Comparison of ENCODE assay signal across 25 cellular contexts in the genomic region with DNA sequence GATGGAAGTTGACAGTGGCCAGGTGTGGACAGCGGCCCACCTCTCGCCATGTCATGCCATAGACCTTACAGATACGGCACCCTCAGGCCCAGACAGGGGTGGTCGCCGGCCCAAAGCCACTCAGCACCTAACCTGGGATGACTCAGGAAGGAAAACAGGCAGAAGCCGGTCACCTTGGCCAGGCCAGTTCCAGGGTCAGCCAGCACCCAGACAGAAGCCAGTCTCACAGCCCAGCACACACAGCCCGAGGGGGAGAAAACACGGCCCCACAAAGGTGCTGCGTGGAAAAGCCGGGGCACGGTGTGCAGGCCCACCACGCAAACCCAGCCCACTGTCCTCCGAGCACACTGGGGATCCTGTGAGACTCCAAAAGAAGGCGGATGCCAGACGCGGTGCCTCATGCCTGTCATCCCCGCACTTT.
"Had no signal": no experiment of that assay in that cellular context is flagged by ENCODE, and none has a peak within 500 bp of the region (broad histone marks: within the 10 kb centered on the region; RNA-seq: fewer than 3 reads in every experiment).

No MANE protein-coding gene starts in this region.

- H3K27ac Mint-ChIP-seq: activated CD4-positive, alpha-beta T cell treated with anti-CD3 and anti-CD28 coated beads for 36 hours; activated CD8-positive, alpha-beta memory T cell treated with anti-CD3 and anti-CD28 coated beads, Interleukin-2, amount 10 ng/mL, durations not matched to agents 7 days and 5 days; activated CD8-positive, alpha-beta T cell treated with anti-CD3 and anti-CD28 coated beads, Interleukin-2, amount 10 ng/mL, durations not matched to agents 7 days and 5 days; activated naive CD4-positive, alpha-beta T cell treated with anti-CD3 and anti-CD28 coated beads, Interleukin-2, amount 10 ng/mL, durations not matched to agents 7 days and 5 days; activated naive CD8-positive, alpha-beta T cell treated with anti-CD3 and anti-CD28 coated beads, Interleukin-2, amount 10 ng/mL, durations not matched to agents 7 days and 5 days; effector memory CD8-positive, alpha-beta T cell; mesothelial cell of epicardium had no signal

- H3K9me3 ChIP-seq: testis, transverse colon had no signal

- H3K4me3 ChIP-seq: heart right ventricle, right atrium auricular region, testis, transverse colon had no signal

- H2AFZ ChIP-seq: parathyroid adenoma had no signal

- H3K27ac ChIP-seq: heart right ventricle, parathyroid adenoma, right atrium auricular region, testis, transverse colon had no signal

- H3K27me3 Mint-ChIP-seq: activated CD4-positive, alpha-beta T cell treated with anti-CD3 and anti-CD28 coated beads for 36 hours; activated CD8-positive, alpha-beta memory T cell treated with anti-CD3 and anti-CD28 coated beads, Interleukin-2, amount 10 ng/mL, durations not matched to agents 7 days and 5 days; activated naive CD4-positive, alpha-beta T cell treated with anti-CD3 and anti-CD28 coated beads, Interleukin-2, amount 10 ng/mL, durations not matched to agents 7 days and 5 days; activated naive CD8-positive, alpha-beta T cell treated with anti-CD3 and anti-CD28 coated beads, Interleukin-2, amount 10 ng/mL, durations not matched to agents 7 days and 5 days; effector memory CD8-positive, alpha-beta T cell; naive thymus-derived CD4-positive, alpha-beta T cell had no signal

- H3K9me3 Mint-ChIP-seq: activated naive CD8-positive, alpha-beta T cell treated with anti-CD3 and anti-CD28 coated beads, Interleukin-2, amount 10 ng/mL, durations not matched to agents 7 days and 5 days; effector memory CD8-positive, alpha-beta T cell; mesothelial cell of epicardium had no signal

- H3K4me3 Mint-ChIP-seq: activated CD4-positive, alpha-beta T cell treated with anti-CD3 and anti-CD28 coated beads for 36 hours; activated CD8-positive, alpha-beta memory T cell treated with anti-CD3 and anti-CD28 coated beads, Interleukin-2, amount 10 ng/mL, durations not matched to agents 7 days and 5 days; activated CD8-positive, alpha-beta T cell treated with anti-CD3 and anti-CD28 coated beads, Interleukin-2, amount 10 ng/mL, durations not matched to agents 7 days and 5 days; activated naive CD4-positive, alpha-beta T cell treated with anti-CD3 and anti-CD28 coated beads, Interleukin-2, amount 10 ng/mL, durations not matched to agents 7 days and 5 days; activated naive CD8-positive, alpha-beta T cell treated with anti-CD3 and anti-CD28 coated beads, Interleukin-2, amount 10 ng/mL, durations not matched to agents 7 days and 5 days; effector memory CD8-positive, alpha-beta T cell; mesothelial cell of epicardium; naive thymus-derived CD4-positive, alpha-beta T cell had no signal

- H3K9ac ChIP-seq: parathyroid adenoma had no signal

- H3K4me1 ChIP-seq: heart right ventricle, parathyroid adenoma, right atrium auricular region, transverse colon had no signal

- H3K27me3 ChIP-seq: heart right ventricle, right atrium auricular region, testis, transverse colon had no signal

- FAIRE-seq: endothelial cell of umbilical vein, urothelium cell line had no signal

- H3K4me1 Mint-ChIP-seq: activated CD8-positive, alpha-beta memory T cell treated with anti-CD3 and anti-CD28 coated beads, Interleukin-2, amount 10 ng/mL, durations not matched to agents 7 days and 5 days; activated naive CD8-positive, alpha-beta T cell treated with anti-CD3 and anti-CD28 coated beads, Interleukin-2, amount 10 ng/mL, durations not matched to agents 7 days and 5 days; mesothelial cell of epicardium had no signal

- H3K79me2 ChIP-seq: parathyroid adenoma had no signal

- H3K36me3 ChIP-seq: heart right ventricle, right atrium auricular region, transverse colon had no signal

- DNase-seq: activated CD4-positive, alpha-beta T cell treated with anti-CD3 and anti-CD28 coated beads for 36 hours; activated CD4-positive, CD25-positive, alpha-beta regulatory T cell; activated CD8-positive, alpha-beta memory T cell treated with anti-CD3 and anti-CD28 coated beads, Interleukin-2, amount 10 ng/mL, durations not matched to agents 7 days and 5 days; activated CD8-positive, alpha-beta T cell treated with anti-CD3 and anti-CD28 coated beads, Interleukin-2, amount 10 ng/mL, durations not matched to agents 7 days and 5 days; activated gamma-delta T cell; activated naive CD4-positive, alpha-beta T cell treated with anti-CD3 and anti-CD28 coated beads, Interleukin-2, amount 10 ng/mL, durations not matched to agents 7 days and 5 days; activated naive CD8-positive, alpha-beta T cell treated with anti-CD3 and anti-CD28 coated beads, Interleukin-2, amount 10 ng/mL, durations not matched to agents 7 days and 5 days; caudate nucleus; cortex of kidney; effector memory CD8-positive, alpha-beta T cell; foreskin fibroblast; heart right ventricle; left ventricle myocardium superior; mammary epithelial cell; naive thymus-derived CD4-positive, alpha-beta T cell; nucleus accumbens; stimulated activated naive CD8-positive, alpha-beta T cell treated with anti-CD3 and anti-CD28 coated beads, Interleukin-15, Interleukin-2, amounts not matched to agents 100 U/mL and 50 U/mL, for 24 hours; T-helper 2 cell; testis; transverse colon had no signal

- ATAC-seq: activated CD4-positive, alpha-beta T cell treated with anti-CD3 and anti-CD28 coated beads for 36 hours; activated CD8-positive, alpha-beta memory T cell treated with anti-CD3 and anti-CD28 coated beads, Interleukin-2, amount 10 ng/mL, durations not matched to agents 7 days and 5 days; activated CD8-positive, alpha-beta T cell treated with anti-CD3 and anti-CD28 coated beads, Interleukin-2, amount 10 ng/mL, durations not matched to agents 7 days and 5 days; effector memory CD8-positive, alpha-beta T cell; heart right ventricle; left ventricle myocardium superior; naive thymus-derived CD4-positive, alpha-beta T cell; stimulated activated naive CD8-positive, alpha-beta T cell treated with anti-CD3 and anti-CD28 coated beads, Interleukin-15, Interleukin-2, amounts not matched to agents 100 U/mL and 50 U/mL, for 24 hours had no signal
